In genomic region chr19:3084943-3085342, GRCh38 we compare ENCODE assay signal across 2 cellular contexts.
TF ChIP-seq lines count a peak whose summit lies in the region.

No MANE protein-coding gene starts in this region.

TF ChIP-seq in SK-N-SH, 30 proteins besides CTCF, POLR2A, EP300 and RAD21 (continued from another document):
- TF ChIP-seq TAF1 (IDR thresholded peaks at IDR 0.05; ENCODE audit: borderline replicate concordance, low read depth, low read length) = no peak

TF ChIP-seq in SK-N-SH treated with all-trans-retinoic acid at 6 μM for 48 hours, 23 proteins besides CTCF, POLR2A, EP300 and RAD21 (continued from another document):
- TF ChIP-seq CREB5 (CRISPR knock-in tag; IDR thresholded peaks at IDR 0.05; ENCODE audit: low read depth) = no peak
- TF ChIP-seq CSDC2 (CRISPR knock-in tag; IDR thresholded peaks at IDR 0.05) = no peak
- TF ChIP-seq CSRNP3 (CRISPR knock-in tag; IDR thresholded peaks at IDR 0.05) = no peak
- no peak for TF ChIP-seq ZFP30 (CRISPR knock-in tag; IDR thresholded peaks at IDR 0.05)
